In genomic region chr20:43438578-43439316, GRCh38 we compare ENCODE assay signal across 13 cellular contexts. TPM values are rescaled to one million over a fixed set of nuclear protein-coding genes. Genes with fewer than 3 reads are reported as not detected.
DNase-seq lines count a peak whose midpoint lies in the region; ATAC-seq and TF ChIP-seq lines count a peak whose summit lies in the region.
"Had no signal": no experiment of that assay in that cellular context is flagged by ENCODE, and none has a peak within 500 bp of the region (broad histone marks: within the 10 kb centered on the region; RNA-seq: fewer than 3 reads in every experiment).

No MANE protein-coding gene starts in this region.

- H3K36me3 ChIP-seq in Loucy (ENCODE audit: insufficient read depth, low read length) (no peaks in the 10 kb centered on the region), esophagus muscularis mucosa (no peaks in the 10 kb centered on the region)
- H3K36me3 ChIP-seq: adrenal gland, sigmoid colon had no signal

- TF ChIP-seq POLR2A in esophagus muscularis mucosa (IDR thresholded peaks at IDR 0.05; ENCODE audit: low read depth) = no peak

- peak overlapping the region; percentile 16 for H3K4me2 ChIP-seq in Loucy (ENCODE audit: low read depth, low read length, poor library complexity, severe bottlenecking)

- H3K9ac ChIP-seq in Loucy (ENCODE audit: low read depth, low read length, poor library complexity, severe bottlenecking) = no peak overlapping the region

- DNase-seq in esophagus muscularis mucosa (ENCODE audit: extremely low spot score) = no peak
- no peak for DNase-seq in SIG-M5 (lab: John Stamatoyannopoulos, UW)
- no peak for DNase-seq in activated T-cell treated with anti-CD3 and anti-CD28 coated beads for 4 hours
- DNase-seq in NCI-H446 (lab: John Stamatoyannopoulos, UW) = no peak
- DNase-seq: dorsolateral prefrontal cortex, left colon, NCI-H187 treated with DMSO at 0.1 percent for 48 hours, sigmoid colon had no signal

- no peaks in the 10 kb centered on the region for H3K79me2 ChIP-seq in Loucy (ENCODE audit: insufficient read depth, low read length)

- H3K9me3 ChIP-seq in Loucy (ENCODE audit: insufficient read depth, low read depth, low read length) (no peaks in the 10 kb centered on the region), esophagus muscularis mucosa (no peaks in the 10 kb centered on the region)
- H3K9me3 ChIP-seq: adrenal gland, sigmoid colon had no signal

- H4K20me1 ChIP-seq in Loucy (ENCODE audit: insufficient read depth, low read length, poor library complexity, severe bottlenecking) = no peaks in the 10 kb centered on the region

- H2AFZ ChIP-seq in Loucy (ENCODE audit: low read length) = peak overlapping the region; percentile 10; the same call in 1 of the 2 replicates

- H3K4me1 ChIP-seq in Loucy (ENCODE audit: insufficient read depth, low read length, poor library complexity, severe bottlenecking) = peaks cover 11% of the 10 kb centered on the region
- H3K4me1 ChIP-seq in esophagus muscularis mucosa = no peaks in the 10 kb centered on the region
- H3K4me1 ChIP-seq: adrenal gland, sigmoid colon had no signal

- intact Hi-C loops in esophagus muscularis mucosa (cut with DNase I) = no loop called here

- H3K4me3 ChIP-seq in Loucy (ENCODE audit: low read length, poor library complexity, severe bottlenecking) = no peak overlapping the region
- H3K4me3 ChIP-seq in esophagus muscularis mucosa = no peak overlapping the region
- H3K4me3 ChIP-seq: adrenal gland, dorsolateral prefrontal cortex, sigmoid colon had no signal

- H3K27me3 ChIP-seq in Loucy (ENCODE audit: insufficient read depth, low read length, poor library complexity, severe bottlenecking) = no peaks in the 10 kb centered on the region
- H3K27me3 ChIP-seq in esophagus muscularis mucosa = peaks cover 0 to 29% (median 0%) of the 10 kb centered on the region in 4 donors
- H3K27me3 ChIP-seq: adrenal gland had no signal

- 81% methylated on average over 7 of the region's 7 CpGs for WGBS in esophagus muscularis mucosa

- no peaks in the 10 kb centered on the region for H3F3A ChIP-seq in Loucy (ENCODE audit: low read depth)

- H3K27ac ChIP-seq in esophagus muscularis mucosa (replicated peaks in 1 of 4) = no peak overlapping the region
- H3K27ac ChIP-seq: adrenal gland, dorsolateral prefrontal cortex, sigmoid colon had no signal

- TF ChIP-seq EP300 in esophagus muscularis mucosa (IDR thresholded peaks at IDR 0.05) = no peak

- TF ChIP-seq CTCF in Loucy (conservative IDR thresholded peaks at IDR 0.05; ENCODE audit: low read length) (no peak), esophagus muscularis mucosa (IDR thresholded peaks at IDR 0.05) (no peak)

- ATAC-seq in GM18499 (IDR thresholded peaks at IDR 0.05; ENCODE audit: insufficient read depth, unreplicated experiment) (peak; percentile 58), GM19463 (IDR thresholded peaks at IDR 0.05; ENCODE audit: unreplicated experiment) (peak; percentile 83), HG02885 (IDR thresholded peaks at IDR 0.05; ENCODE audit: poor library complexity, unreplicated experiment) (peak; percentile 91)
- ATAC-seq: left colon had no signal

- no peaks in the 10 kb centered on the region for H3K9me2 ChIP-seq in Loucy (replicated peaks; ENCODE audit: low read depth, low read length)

RNA-seq across cellular contexts. Expression of gene SRSF6, which starts 18.9 kb away (rescaled TPM):
- total RNA-seq in esophagus muscularis mucosa = 10 to 100 TPM; 22.4 to 46.1 (median 25.3) TPM
